ENCODE assay signal across 12 cellular contexts in the genomic region with DNA sequence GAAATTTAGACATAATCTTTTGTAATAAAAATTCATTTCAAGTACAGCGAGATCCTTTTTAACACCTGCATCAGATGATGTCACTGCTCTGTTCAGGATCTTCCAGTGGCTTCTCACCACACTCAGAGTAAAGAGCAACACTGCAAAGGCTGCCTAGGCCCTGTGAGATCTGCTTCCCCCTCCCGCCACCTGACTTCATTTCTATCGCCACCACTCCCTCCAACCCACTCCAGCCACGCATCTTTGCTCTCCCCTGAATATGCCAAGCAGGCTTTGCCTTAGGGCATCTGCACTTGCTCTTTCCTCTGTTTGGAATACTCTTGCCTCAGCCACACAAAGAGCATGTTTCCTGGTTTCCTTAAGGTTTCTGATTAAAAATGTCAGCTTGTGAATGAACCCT. TPM values are rescaled to one million over a fixed set of nuclear protein-coding genes. Genes with fewer than 3 reads are reported as not detected.
DNase-seq lines count a peak whose midpoint lies in the region; ATAC-seq and TF ChIP-seq lines count a peak whose summit lies in the region.
"Had no signal": no experiment of that assay in that cellular context is flagged by ENCODE, and none has a peak within 500 bp of the region (broad histone marks: within the 10 kb centered on the region; RNA-seq: fewer than 3 reads in every experiment).

No MANE protein-coding gene starts in this region.

- no peaks in the 10 kb centered on the region for H3K9me2 ChIP-seq in GM23248 (ENCODE audit: insufficient read depth)

- peaks cover 2% of the 10 kb centered on the region for H3K9me3 Mint-ChIP-seq in glutamatergic neuron (ENCODE audit: unreplicated experiment)
- H3K9me3 Mint-ChIP-seq: T-helper 2 cell treated with Interferon-gamma antibody and Interleukin-4, amounts not matched to agents 5 μg/mL and 100 μg/mL, for 36 hours had no signal

- no peak overlapping the region for H2AFZ ChIP-seq in GM23248

- in situ Hi-C loops in GM23248 (cut with MboI): no loop called here

- peak overlapping the region; percentile 19 for H3K27ac Mint-ChIP-seq in glutamatergic neuron (ENCODE audit: unreplicated experiment)
- H3K27ac Mint-ChIP-seq: T-helper 2 cell treated with Interferon-gamma antibody and Interleukin-4, amounts not matched to agents 5 μg/mL and 100 μg/mL, for 36 hours had no signal

- H3K36me3 ChIP-seq in GM23248 (ENCODE audit: low read depth): peaks cover 9% of the 10 kb centered on the region; the same call in 1 of the 2 replicates
- H3K36me3 ChIP-seq in skeletal muscle tissue (ENCODE audit: control insufficient read depth in 3 of 3, insufficient read depth in 3 of 3, low read length in 3 of 3): peaks cover 4 to 5% (median 5%) of the 10 kb centered on the region in 3 donors
- peaks cover 14% of the 10 kb centered on the region for H3K36me3 ChIP-seq in upper lobe of right lung

- intact Hi-C loops in upper lobe of right lung (cut with DNase I): no loop called here

- no peaks in the 10 kb centered on the region for H3K27me3 Mint-ChIP-seq in glutamatergic neuron (ENCODE audit: unreplicated experiment)

- H3K4me3 Mint-ChIP-seq in glutamatergic neuron (ENCODE audit: unreplicated experiment): no peak overlapping the region
- H3K4me3 Mint-ChIP-seq: T-helper 2 cell treated with Interferon-gamma antibody and Interleukin-4, amounts not matched to agents 5 μg/mL and 100 μg/mL, for 36 hours had no signal

- H3K4me2 ChIP-seq in GM23248 (ENCODE audit: unreplicated experiment): peak overlapping the region; percentile 47

- peaks cover 5% of the 10 kb centered on the region for H3K36me3 Mint-ChIP-seq in glutamatergic neuron (ENCODE audit: unreplicated experiment)

- peaks cover 25% of the 10 kb centered on the region for H3K4me1 Mint-ChIP-seq in glutamatergic neuron (ENCODE audit: low read depth, unreplicated experiment)

- H3K27me3 ChIP-seq in GM23248 (replicated peaks; ENCODE audit: insufficient read depth) (no peaks in the 10 kb centered on the region), skeletal muscle tissue (ENCODE audit: control insufficient read depth in 3 of 3, insufficient read depth in 3 of 3, low read length in 3 of 3) (no peaks in the 10 kb centered on the region), upper lobe of right lung (no peaks in the 10 kb centered on the region)

- H3K9me3 ChIP-seq in GM23248 (ENCODE audit: low read depth) (no peaks in the 10 kb centered on the region), skeletal muscle tissue (ENCODE audit: control insufficient read depth in 3 of 3, low read length in 3 of 3) (no peaks in the 10 kb centered on the region), upper lobe of right lung (no peaks in the 10 kb centered on the region)

- DNase-seq in GM23248 (peak; percentile 27), glutamatergic neuron (no peak), DMS 273 treated with DMSO at 0.1 percent for 48 hours (lab: John Stamatoyannopoulos, UW) (no peak), AG20443 (ENCODE audit: low spot score) (no peak), upper lobe of right lung (no peak), anterior cingulate cortex (lab: John Stamatoyannopoulos, UW) (no peak)
- DNase-seq: Karpas-422, NCI-H526 treated with DMSO at 0.1 percent for 48 hours, small intestine had no signal

- 84 to 94% methylated on average over 4 of the region's 4 CpGs for WGBS in GM23248 (ENCODE audit: low coverage in 1 of 2, low lambda C conversion rate in 2 of 2, missing lambda C conversion rate in 2 of 2), 2 experiments

- peaks cover 77% of the 10 kb centered on the region for H3F3A ChIP-seq in GM23248 (ENCODE audit: insufficient read depth)

- TF ChIP-seq CTCF in VCaP (conservative IDR thresholded peaks at IDR 0.05) (no peak), glutamatergic neuron (IDR thresholded peaks at IDR 0.05; ENCODE audit: partially characterized antibody, unreplicated experiment) (no peak), upper lobe of right lung (IDR thresholded peaks at IDR 0.05) (no peak)

- H3K79me2 ChIP-seq in GM23248 (ENCODE audit: insufficient read depth): peaks cover 90% of the 10 kb centered on the region

- H3K9ac ChIP-seq in GM23248 (peak overlapping the region; percentile 55), skeletal muscle tissue (ENCODE audit: low read depth in 1 of 3, low read length in 3 of 3) (no peak overlapping the region)

- peak overlapping the region; percentile 89 for H3K27ac ChIP-seq in GM23248
- H3K27ac ChIP-seq in VCaP: peak overlapping the region; percentile 15; the same call in 1 of the 2 replicates
- H3K27ac ChIP-seq in skeletal muscle tissue (ENCODE audit: low read depth, low read length): peak overlapping the region; percentile 2
- H3K27ac ChIP-seq in upper lobe of right lung: no peak overlapping the region

- ATAC-seq in upper lobe of right lung: no peak

- no peaks in the 10 kb centered on the region for H4K20me1 ChIP-seq in GM23248 (ENCODE audit: insufficient read depth)

- H3K4me1 ChIP-seq in GM23248 (ENCODE audit: insufficient read depth) (peaks cover 83% of the 10 kb centered on the region), skeletal muscle tissue (ENCODE audit: control insufficient read depth in 3 of 3, insufficient read depth in 3 of 3, low read length in 3 of 3) (peaks cover 31 to 51% (median 47%) of the 10 kb centered on the region in 3 donors), upper lobe of right lung (peaks cover 36% of the 10 kb centered on the region)

- H3K4me3 ChIP-seq in GM23248 (0 out of 2 replicates have a peak overlapping the region, but pooled peaks have one; percentile 34), skeletal muscle tissue (ENCODE audit: low read length in 3 of 3) (no peak overlapping the region), upper lobe of right lung (no peak overlapping the region)

RNA-seq across cellular contexts. Expression of gene MBNL2, which starts 58.3 kb away (rescaled TPM):
- 59.9 and 79.5 TPM in 2 replicates for total RNA-seq in GM23248 (2014; rRNA removed; shearing (Covaris generic))
- polyA plus RNA-seq in GM23248 (2016; fragmentation: Nextera tagmentation; extraction: Ambion mirVana): 46.7 and 49.1 TPM in 2 replicates
- total RNA-seq in glutamatergic neuron (ENCODE audit: unreplicated experiment): 12.4 TPM
- 30.3 TPM for total RNA-seq in skeletal muscle tissue
- total RNA-seq in upper lobe of right lung: 60.6 TPM
